ENCODE assay signal across 22 cellular contexts in genomic region chr17:79730769-79731483, GRCh38. TPM values are rescaled to one million over a fixed set of nuclear protein-coding genes. Genes with fewer than 3 reads are reported as not detected.
DNase-seq lines count a peak whose midpoint lies in the region; ATAC-seq, FAIRE-seq and TF ChIP-seq lines count a peak whose summit lies in the region.
"Had no signal": no experiment of that assay in that cellular context is flagged by ENCODE, and none has a peak within 500 bp of the region (broad histone marks: within the 10 kb centered on the region; RNA-seq: fewer than 3 reads in every experiment).

A gene with protein sequence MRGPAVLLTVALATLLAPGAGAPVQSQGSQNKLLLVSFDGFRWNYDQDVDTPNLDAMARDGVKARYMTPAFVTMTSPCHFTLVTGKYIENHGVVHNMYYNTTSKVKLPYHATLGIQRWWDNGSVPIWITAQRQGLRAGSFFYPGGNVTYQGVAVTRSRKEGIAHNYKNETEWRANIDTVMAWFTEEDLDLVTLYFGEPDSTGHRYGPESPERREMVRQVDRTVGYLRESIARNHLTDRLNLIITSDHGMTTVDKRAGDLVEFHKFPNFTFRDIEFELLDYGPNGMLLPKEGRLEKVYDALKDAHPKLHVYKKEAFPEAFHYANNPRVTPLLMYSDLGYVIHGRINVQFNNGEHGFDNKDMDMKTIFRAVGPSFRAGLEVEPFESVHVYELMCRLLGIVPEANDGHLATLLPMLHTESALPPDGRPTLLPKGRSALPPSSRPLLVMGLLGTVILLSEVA (plus strand): TSS chr17:79730943. CDS start chr17:79731140, 197 bp downstream.

- H3K79me2 ChIP-seq in GM12878 (ENCODE audit: control insufficient read depth, insufficient read depth, low read length) (peaks cover 7% of the 10 kb centered on the region), osteoblast (ENCODE audit: insufficient read depth, low read length) (no peaks in the 10 kb centered on the region)

- POLR2A ChIA-PET in GM12878 (lab: Charles Lee): no interaction called here

- no peak for TF ChIP-seq CTCF in GM12878 (IDR thresholded peaks at IDR 0.05 in 2 of 3, conservative IDR thresholded peaks at IDR 0.05 in 1 of 3; ENCODE audit: control insufficient read depth in 2 of 3, extremely low read depth in 1 of 3, insufficient read depth in 1 of 3, low read depth in 3 of 3, low read length in 3 of 3)
- TF ChIP-seq CTCF in osteoblast (IDR thresholded peaks at IDR 0.05; ENCODE audit: extremely low read depth, low read depth, low read length): no peak

- H3K36me3 Mint-ChIP-seq in activated naive CD8-positive, alpha-beta T cell: no peaks in the 10 kb centered on the region
- no peaks in the 10 kb centered on the region for H3K36me3 Mint-ChIP-seq in activated naive CD8-positive, alpha-beta T cell treated with anti-CD3 and anti-CD28 coated beads, Interleukin-2, amount 50 U/mL, for 24 hours (ENCODE audit: low read depth)

- H3K4me3 Mint-ChIP-seq in activated naive CD8-positive, alpha-beta T cell: peak within 1 kb of the TSS; percentile 46
- no peak within 1 kb of the TSS for H3K4me3 Mint-ChIP-seq in activated naive CD8-positive, alpha-beta T cell treated with anti-CD3 and anti-CD28 coated beads, Interleukin-2, amount 50 U/mL, for 24 hours

- CTCF ChIA-PET in GM12878 (lab: Yijun Ruan, JAX): no interaction called here

- H3K9me3 Mint-ChIP-seq in activated naive CD8-positive, alpha-beta T cell (ENCODE audit: low read depth): no peaks in the 10 kb centered on the region
- no peaks in the 10 kb centered on the region for H3K9me3 Mint-ChIP-seq in activated naive CD8-positive, alpha-beta T cell treated with anti-CD3 and anti-CD28 coated beads, Interleukin-2, amount 50 U/mL, for 24 hours

- SMC1A ChIA-PET in GM12878 (lab: Charles Lee; ENCODE audit: uncharacterized antibody, unreplicated experiment): no interaction called here

- in situ Hi-C loops in GM12878 (cut with MboI): no loop called here

- TF ChIP-seq EP300 in GM12878 (IDR thresholded peaks at IDR 0.05; ENCODE audit: borderline replicate concordance in 1 of 2, control insufficient read depth in 1 of 2, low read depth in 2 of 2, low read length in 2 of 2): no peak

- H3K4me2 ChIP-seq in GM12878 (ENCODE audit: control insufficient read depth, insufficient read depth): 0 out of 2 replicates have a peak within 1 kb of the TSS, but pooled peaks have one; percentile 25
- H3K4me2 ChIP-seq in osteoblast (ENCODE audit: insufficient read depth, low read length): no peak within 1 kb of the TSS

- no peak within 1 kb of the TSS for H3K4me3 ChIP-seq in GM12878
- no peak within 1 kb of the TSS for H3K4me3 ChIP-seq in osteoblast (ENCODE audit: insufficient read depth, low read length)
- H3K4me3 ChIP-seq: HAP-1, MG63 had no signal

- TF ChIP-seq RAD21 in GM12878 (IDR thresholded peaks at IDR 0.05; ENCODE audit: insufficient read depth, low read depth, low read length): no peak

- H3K27ac ChIP-seq in GM12878 (ENCODE audit: control insufficient read depth, insufficient read depth) (no peak within 1 kb of the TSS), osteoblast (ENCODE audit: low read depth, low read length) (no peak within 1 kb of the TSS)
- H3K27ac ChIP-seq: C4-2B had no signal

- H3K27me3 Mint-ChIP-seq in activated naive CD8-positive, alpha-beta T cell: no peaks in the 10 kb centered on the region
- H3K27me3 Mint-ChIP-seq in activated naive CD8-positive, alpha-beta T cell treated with anti-CD3 and anti-CD28 coated beads, Interleukin-2, amount 50 U/mL, for 24 hours: no peaks in the 10 kb centered on the region

- H3K36me3 ChIP-seq in GM12878 (ENCODE audit: control insufficient read depth in 2 of 2, insufficient read depth in 2 of 2, low read length in 1 of 2) (no peaks in the 10 kb centered on the region; a peak in 1 of 4 replicates), osteoblast (ENCODE audit: insufficient read depth, low read length) (no peaks in the 10 kb centered on the region)
- H3K36me3 ChIP-seq: HAP-1, MG63 had no signal

- H3K27me3 ChIP-seq in GM12878 (replicated peaks in 1 of 2; ENCODE audit: control insufficient read depth in 2 of 2, insufficient read depth in 2 of 2, low read length in 1 of 2) (no peaks in the 10 kb centered on the region), osteoblast (ENCODE audit: insufficient read depth, low read length) (no peaks in the 10 kb centered on the region)
- H3K27me3 ChIP-seq: MG63 had no signal

- no peak for TF ChIP-seq POLR2A in GM12878 (IDR thresholded peaks at IDR 0.05; ENCODE audit: low read depth, low read length)

- no TSS peak for BruUV-seq in GM12878 (replicated peaks; lab: Mats Ljungman, UMichigan)

- H3K9me3 ChIP-seq in GM12878 (replicated peaks; ENCODE audit: control insufficient read depth, insufficient read depth, low read length) (no peaks in the 10 kb centered on the region), osteoblast (ENCODE audit: low read depth, low read length) (no peaks in the 10 kb centered on the region)
- H3K9me3 ChIP-seq: HAP-1, MG63 had no signal

- peaks cover 6% of the 10 kb centered on the region for H3K4me1 ChIP-seq in GM12878 (ENCODE audit: control insufficient read depth, insufficient read depth, low read length)
- peaks cover 3% of the 10 kb centered on the region for H3K4me1 ChIP-seq in osteoblast (ENCODE audit: insufficient read depth, low read length)
- H3K4me1 ChIP-seq: HAP-1 had no signal

- H4K20me1 ChIP-seq in GM12878 (ENCODE audit: control insufficient read depth, insufficient read depth) (no peaks in the 10 kb centered on the region), osteoblast (ENCODE audit: insufficient read depth, low read length) (no peaks in the 10 kb centered on the region)

- no peak for ATAC-seq in activated naive CD8-positive, alpha-beta T cell treated with anti-CD3 and anti-CD28 coated beads, Interleukin-2, amount 50 U/mL, for 24 hours
- ATAC-seq in GM12878 (no peak), GM21737 (IDR thresholded peaks at IDR 0.05; ENCODE audit: unreplicated experiment) (no peak)

- RAD21 ChIA-PET in GM12878 (lab: Charles Lee; ENCODE audit: unreplicated experiment): no interaction called here

- H2AFZ ChIP-seq in GM12878 (ENCODE audit: control insufficient read depth, low read depth, low read length) (no peak within 1 kb of the TSS), osteoblast (ENCODE audit: low read length) (no peak within 1 kb of the TSS)

- H3K9ac ChIP-seq in GM12878 (ENCODE audit: control insufficient read depth, insufficient read depth, low read length): no peak within 1 kb of the TSS

- DNase-seq in activated naive CD8-positive, alpha-beta T cell treated with anti-CD3 and anti-CD28 coated beads, Interleukin-2, amount 50 U/mL, for 24 hours: no peak
- DNase-seq in GM12878 (ENCODE audit: low read depth, low spot score) (no peak), osteoblast (ENCODE audit: insufficient read length, low spot score, missing footprints) (peak; percentile 39), NCI-H1694 (lab: John Stamatoyannopoulos, UW) (no peak), GM19239 (ENCODE audit: insufficient read length, low spot score) (no peak), NK-92 (lab: John Stamatoyannopoulos, UW; ENCODE audit: unreplicated experiment) (no peak)
- DNase-seq: DMS53, IMR-90, Karpas-422, MG63, NCI-H1092, NCI-H146, NCI-H2081 treated with DMSO at 0.1 percent for 48 hours, NCI-H510A treated with DMSO at 0.1 percent for 48 hours, NCI-H82, SHP77 had no signal

- FAIRE-seq in GM12878 (lab: Jason Lieb, UNC) (no peak), GM19239 (lab: Jason Lieb, UNC) (no peak)

- H3K4me1 Mint-ChIP-seq in activated naive CD8-positive, alpha-beta T cell (ENCODE audit: low read depth): peaks cover 22% of the 10 kb centered on the region
- H3K4me1 Mint-ChIP-seq in activated naive CD8-positive, alpha-beta T cell treated with anti-CD3 and anti-CD28 coated beads, Interleukin-2, amount 50 U/mL, for 24 hours: peaks cover 9% of the 10 kb centered on the region

- H3K27ac Mint-ChIP-seq in activated naive CD8-positive, alpha-beta T cell: no peak within 1 kb of the TSS
- H3K27ac Mint-ChIP-seq in activated naive CD8-positive, alpha-beta T cell treated with anti-CD3 and anti-CD28 coated beads, Interleukin-2, amount 50 U/mL, for 24 hours: no peak within 1 kb of the TSS

- 82% methylated on average over 23 of the region's 33 CpGs for WGBS in GM12878 (ENCODE audit: insufficient coverage, insufficient replicate concordance, low lambda C conversion rate, missing lambda C conversion rate)

- intact Hi-C loops in GM12878 (cut with micrococcal nuclease; ENCODE audit: unreplicated experiment): no loop called here

TF ChIP-seq in GM12878, 131 proteins besides CTCF, POLR2A, EP300 and RAD21 (continues in another document):
- no peak for TF ChIP-seq ZNF384 (IDR thresholded peaks at IDR 0.05; ENCODE audit: borderline replicate concordance, low read depth, low read length)
- TF ChIP-seq CREB1 (IDR thresholded peaks at IDR 0.05; ENCODE audit: low read depth): no peak
- no peak for TF ChIP-seq SREBF2 (IDR thresholded peaks at IDR 0.05; ENCODE audit: low read length)
- TF ChIP-seq KLF5 (IDR thresholded peaks at IDR 0.05; ENCODE audit: partially characterized antibody): no peak
- TF ChIP-seq IRF4 (IDR thresholded peaks at IDR 0.05; ENCODE audit: low read depth, low read length): no peak
- TF ChIP-seq BCL11A (IDR thresholded peaks at IDR 0.05; ENCODE audit: low read depth, low read length): no peak

RNA-seq across cellular contexts. Expression of the gene that starts here (rescaled TPM):
- total RNA-seq in GM12878 (2013; cell fraction: nucleolus; rRNA removed): 6.2 and 6.8 TPM in 2 replicates
- total RNA-seq in GM12878 (2014; rRNA removed): 0.16 and 0.17 TPM in 2 replicates
- total RNA-seq in GM12878 (2014; rRNA removed; fragmentation: Illumina TruSeq; extraction: Trizol): 0.18 TPM in 1 of 2 replicates, not detected in the other
- 0.21 and 0.41 TPM in 2 replicates for total RNA-seq in GM12878 (2021)
- not detected for polyA plus RNA-seq in GM12878 (2011; ENCODE audit: low read depth)
- 0.10 and 0.30 TPM in 2 replicates for polyA plus RNA-seq in GM12878 (2011; rRNA removed)
- 0.27 TPM in 2 replicates for polyA plus RNA-seq in GM12878 (2011; cell fraction: cytosol; rRNA removed)
- 1.0 and 1.2 TPM in 2 replicates for polyA plus RNA-seq in GM12878 (2011; cell fraction: nucleus; rRNA removed)
- polyA plus RNA-seq in GM12878 (2012): 0.21 and 0.22 TPM in 2 replicates
- 0.06 TPM in 1 of 2 replicates, not detected in the other for polyA plus RNA-seq in GM12878 (2014; fragmentation: Illumina TruSeq; extraction: Trizol)
- polyA plus RNA-seq in GM12878 (2014; fragmentation: Nextera tagmentation; extraction: Ambion mirVana): under 1 TPM in 1 of 2 experiments, not detected in 1; 0.04 TPM
- polyA plus RNA-seq in GM12878 (2014; rRNA removed): 0.18 and 0.30 TPM in 2 replicates
- polyA plus RNA-seq in GM12878 (2016; fragmentation: Nextera tagmentation; extraction: Ambion mirVana): under 1 TPM; 0.13 to 0.21 TPM
- 0.73 and 2.2 TPM in 2 replicates for polyA minus RNA-seq in GM12878 (2011; rRNA and poly(A)+ RNA removed)
- not detected in 2 replicates for polyA minus RNA-seq in GM12878 (2011; cell fraction: cytosol; rRNA and poly(A)+ RNA removed)
- 2.2 and 2.9 TPM in 2 replicates for polyA minus RNA-seq in GM12878 (2011; cell fraction: nucleus; rRNA and poly(A)+ RNA removed)
- total RNA-seq in osteoblast: not detected in 2 replicates
- total RNA-seq: A172, HT-29, IMR-90 had no signal
- polyA plus RNA-seq: IMR-90 had no signal

Comparison
In these comparisons a context has a peak if more than half of its experiments do, and no peak if none do; other contexts are left out.
1. Peak in DNase-seq in osteoblast; RNA of the gene not detected or under 1 TPM.